Comparison of ENCODE assay signal across 10 cellular contexts in the genomic region with DNA sequence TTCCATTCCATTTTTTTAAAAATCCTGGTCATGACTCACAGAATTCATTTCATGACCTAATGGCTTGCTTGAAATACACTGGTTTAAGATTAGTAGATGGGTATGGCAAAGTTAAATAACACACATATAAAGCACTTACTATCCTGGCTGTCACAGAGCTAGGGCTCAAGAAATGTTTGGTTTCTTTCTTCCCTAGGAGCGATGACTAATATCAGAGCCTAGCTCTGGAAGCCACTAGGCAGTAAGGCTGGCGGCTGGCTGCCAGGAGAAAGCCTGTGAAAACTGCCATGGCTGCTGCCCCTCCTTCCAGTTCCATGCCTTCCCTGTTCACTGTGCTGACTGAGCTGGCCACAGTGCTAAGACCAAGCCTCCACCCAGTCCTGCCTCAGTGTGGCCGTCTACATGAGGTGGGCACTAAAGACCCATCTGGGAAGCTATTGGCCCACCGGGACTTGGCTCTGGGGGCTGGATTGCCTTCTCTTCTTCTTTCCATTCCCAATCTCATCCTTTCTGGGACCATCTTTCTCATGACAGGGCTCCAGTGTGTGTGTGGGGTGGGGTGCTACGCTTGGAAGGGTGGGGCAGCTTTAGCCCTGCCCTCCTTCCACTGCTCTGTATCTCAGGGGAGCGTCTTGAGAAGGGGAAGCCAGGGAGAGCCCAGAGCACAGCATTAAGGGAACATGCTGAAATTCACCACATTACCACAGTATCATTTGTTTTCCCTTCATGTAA. TPM values are rescaled to one million over a fixed set of nuclear protein-coding genes. Genes with fewer than 3 reads are reported as not detected.
DNase-seq lines count a peak whose midpoint lies in the region; TF ChIP-seq lines count a peak whose summit lies in the region.
"Had no signal": no experiment of that assay in that cellular context is flagged by ENCODE, and none has a peak within 500 bp of the region (broad histone marks: within the 10 kb centered on the region; RNA-seq: fewer than 3 reads in every experiment).

No MANE protein-coding gene starts in this region.

- H3K4me1 ChIP-seq in HEK293 (ENCODE audit: control insufficient read depth, insufficient read depth, low read length) = no peaks in the 10 kb centered on the region

- TF ChIP-seq CTCF in HEK293 (tag by site-specific recombination; IDR thresholded peaks at IDR 0.05) (no peak), kidney epithelial cell (IDR thresholded peaks at IDR 0.05; ENCODE audit: insufficient read depth, low read length, poor library complexity, severe bottlenecking) (no peak)

- H3K9me3 ChIP-seq in HEK293 (ENCODE audit: control insufficient read depth, insufficient read depth, low read depth, low read length) = no peaks in the 10 kb centered on the region

- H3K36me3 ChIP-seq in HEK293 (ENCODE audit: control insufficient read depth in 2 of 2, insufficient read depth in 1 of 2, low read length in 2 of 2) (peaks cover 0 to 87% of the 10 kb centered on the region in 2 experiments; a peak in 1 of 3 replicates), kidney epithelial cell (ENCODE audit: control insufficient read depth, insufficient read depth, low read length) (peaks cover 3% of the 10 kb centered on the region)

- no peaks in the 10 kb centered on the region for H3K27me3 ChIP-seq in kidney epithelial cell (ENCODE audit: control insufficient read depth, insufficient read depth, low read length)

- H3K27ac ChIP-seq in HEK293 (ENCODE audit: extremely low read depth, low read depth, low read length) (no peak overlapping the region), caudate nucleus (ENCODE audit: low read depth, low read length) (peak overlapping the region; percentile 81)

- POLR2A ChIA-PET in HEK293 (lab: Yijun Ruan, JAX) = interaction anchor here (1.2 kb wide), 2 partner anchors 12 to 14 kb away, joined by 3 read pairs; no protein-coding TSS in a partner anchor

- H3K4me3 ChIP-seq in HEK293 (ENCODE audit: low read depth, low read length) (no peak overlapping the region), kidney epithelial cell (ENCODE audit: low read depth, low read length) (no peak overlapping the region)

- DNase-seq in caudate nucleus (lab: John Stamatoyannopoulos, UW) (peak in 46 of 61 donors; percentile 8 to 71 (median 28)), kidney epithelial cell (ENCODE audit: low read depth) (peak; percentile 45), stromal cell of bone marrow (ENCODE audit: low read depth) (peak; percentile 95), DMS79 treated with DMSO at 0.1 percent for 48 hours (lab: John Stamatoyannopoulos, UW) (no peak), OCI-M2 (lab: John Stamatoyannopoulos, UW; ENCODE audit: unreplicated experiment) (no peak)
- no peak for DNase-seq in stimulated activated CD8-positive, alpha-beta memory T cell treated with anti-CD3 and anti-CD28 coated beads, Interleukin-4, amount 100 ng/mL, for 48 hours
- no peak for DNase-seq in activated CD4-positive, alpha-beta T cell treated with anti-CD3 and anti-CD28 coated beads, Interleukin-2, amount 50 U/mL, for 1 hour
- DNase-seq: activated CD4-positive, alpha-beta T cell treated with anti-CD3 and anti-CD28 coated beads, Interleukin-2, amount 50 U/mL, for 4 hours; NCI-H510A had no signal

- CTCF ChIA-PET in HEK293 (lab: Yijun Ruan, JAX) = interaction anchor here (0.7 to 2.7 kb wide), 3 partner anchors 18 to 167 kb away, joined by 3 to 11 read pairs (median 4); no protein-coding TSS in a partner anchor

TF ChIP-seq in HEK293, 187 proteins besides CTCF, POLR2A, EP300 and RAD21:
- TF ChIP-seq, protein P1, sequence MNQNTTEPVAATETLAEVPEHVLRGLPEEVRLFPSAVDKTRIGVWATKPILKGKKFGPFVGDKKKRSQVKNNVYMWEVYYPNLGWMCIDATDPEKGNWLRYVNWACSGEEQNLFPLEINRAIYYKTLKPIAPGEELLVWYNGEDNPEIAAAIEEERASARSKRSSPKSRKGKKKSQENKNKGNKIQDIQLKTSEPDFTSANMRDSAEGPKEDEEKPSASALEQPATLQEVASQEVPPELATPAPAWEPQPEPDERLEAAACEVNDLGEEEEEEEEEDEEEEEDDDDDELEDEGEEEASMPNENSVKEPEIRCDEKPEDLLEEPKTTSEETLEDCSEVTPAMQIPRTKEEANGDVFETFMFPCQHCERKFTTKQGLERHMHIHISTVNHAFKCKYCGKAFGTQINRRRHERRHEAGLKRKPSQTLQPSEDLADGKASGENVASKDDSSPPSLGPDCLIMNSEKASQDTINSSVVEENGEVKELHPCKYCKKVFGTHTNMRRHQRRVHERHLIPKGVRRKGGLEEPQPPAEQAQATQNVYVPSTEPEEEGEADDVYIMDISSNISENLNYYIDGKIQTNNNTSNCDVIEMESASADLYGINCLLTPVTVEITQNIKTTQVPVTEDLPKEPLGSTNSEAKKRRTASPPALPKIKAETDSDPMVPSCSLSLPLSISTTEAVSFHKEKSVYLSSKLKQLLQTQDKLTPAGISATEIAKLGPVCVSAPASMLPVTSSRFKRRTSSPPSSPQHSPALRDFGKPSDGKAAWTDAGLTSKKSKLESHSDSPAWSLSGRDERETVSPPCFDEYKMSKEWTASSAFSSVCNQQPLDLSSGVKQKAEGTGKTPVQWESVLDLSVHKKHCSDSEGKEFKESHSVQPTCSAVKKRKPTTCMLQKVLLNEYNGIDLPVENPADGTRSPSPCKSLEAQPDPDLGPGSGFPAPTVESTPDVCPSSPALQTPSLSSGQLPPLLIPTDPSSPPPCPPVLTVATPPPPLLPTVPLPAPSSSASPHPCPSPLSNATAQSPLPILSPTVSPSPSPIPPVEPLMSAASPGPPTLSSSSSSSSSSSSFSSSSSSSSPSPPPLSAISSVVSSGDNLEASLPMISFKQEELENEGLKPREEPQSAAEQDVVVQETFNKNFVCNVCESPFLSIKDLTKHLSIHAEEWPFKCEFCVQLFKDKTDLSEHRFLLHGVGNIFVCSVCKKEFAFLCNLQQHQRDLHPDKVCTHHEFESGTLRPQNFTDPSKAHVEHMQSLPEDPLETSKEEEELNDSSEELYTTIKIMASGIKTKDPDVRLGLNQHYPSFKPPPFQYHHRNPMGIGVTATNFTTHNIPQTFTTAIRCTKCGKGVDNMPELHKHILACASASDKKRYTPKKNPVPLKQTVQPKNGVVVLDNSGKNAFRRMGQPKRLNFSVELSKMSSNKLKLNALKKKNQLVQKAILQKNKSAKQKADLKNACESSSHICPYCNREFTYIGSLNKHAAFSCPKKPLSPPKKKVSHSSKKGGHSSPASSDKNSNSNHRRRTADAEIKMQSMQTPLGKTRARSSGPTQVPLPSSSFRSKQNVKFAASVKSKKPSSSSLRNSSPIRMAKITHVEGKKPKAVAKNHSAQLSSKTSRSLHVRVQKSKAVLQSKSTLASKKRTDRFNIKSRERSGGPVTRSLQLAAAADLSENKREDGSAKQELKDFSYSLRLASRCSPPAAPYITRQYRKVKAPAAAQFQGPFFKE (tag by site-specific recombination; IDR thresholded peaks at IDR 0.05; ENCODE audit: borderline replicate concordance) = no peak
- no peak for TF ChIP-seq ZNF112 (tag by site-specific recombination; IDR thresholded peaks at IDR 0.05)
- TF ChIP-seq KLF8 (tag by site-specific recombination; IDR thresholded peaks at IDR 0.05) = no peak
- TF ChIP-seq, protein P2, sequence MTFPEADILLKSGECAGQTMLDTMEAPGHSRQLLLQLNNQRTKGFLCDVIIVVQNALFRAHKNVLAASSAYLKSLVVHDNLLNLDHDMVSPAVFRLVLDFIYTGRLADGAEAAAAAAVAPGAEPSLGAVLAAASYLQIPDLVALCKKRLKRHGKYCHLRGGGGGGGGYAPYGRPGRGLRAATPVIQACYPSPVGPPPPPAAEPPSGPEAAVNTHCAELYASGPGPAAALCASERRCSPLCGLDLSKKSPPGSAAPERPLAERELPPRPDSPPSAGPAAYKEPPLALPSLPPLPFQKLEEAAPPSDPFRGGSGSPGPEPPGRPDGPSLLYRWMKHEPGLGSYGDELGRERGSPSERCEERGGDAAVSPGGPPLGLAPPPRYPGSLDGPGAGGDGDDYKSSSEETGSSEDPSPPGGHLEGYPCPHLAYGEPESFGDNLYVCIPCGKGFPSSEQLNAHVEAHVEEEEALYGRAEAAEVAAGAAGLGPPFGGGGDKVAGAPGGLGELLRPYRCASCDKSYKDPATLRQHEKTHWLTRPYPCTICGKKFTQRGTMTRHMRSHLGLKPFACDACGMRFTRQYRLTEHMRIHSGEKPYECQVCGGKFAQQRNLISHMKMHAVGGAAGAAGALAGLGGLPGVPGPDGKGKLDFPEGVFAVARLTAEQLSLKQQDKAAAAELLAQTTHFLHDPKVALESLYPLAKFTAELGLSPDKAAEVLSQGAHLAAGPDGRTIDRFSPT (tag by site-specific recombination; IDR thresholded peaks at IDR 0.05) = no peak
- TF ChIP-seq ZSCAN16 (tag by site-specific recombination; IDR thresholded peaks at IDR 0.05) = no peak
- TF ChIP-seq MEIS1 (CRISPR knock-in tag; IDR thresholded peaks at IDR 0.05; ENCODE audit: borderline replicate concordance) = no peak
- no peak for TF ChIP-seq ZNF777 (tag by site-specific recombination; IDR thresholded peaks at IDR 0.05; ENCODE audit: borderline replicate concordance)
- no peak for TF ChIP-seq TRIM28 (IDR thresholded peaks at IDR 0.05; ENCODE audit: borderline replicate concordance, low read length)
- no peak for TF ChIP-seq GLIS2 (tag by site-specific recombination; IDR thresholded peaks at IDR 0.05)
- no peak for TF ChIP-seq ZNF239 (tag by site-specific recombination; IDR thresholded peaks at IDR 0.05)
- TF ChIP-seq, protein P3, sequence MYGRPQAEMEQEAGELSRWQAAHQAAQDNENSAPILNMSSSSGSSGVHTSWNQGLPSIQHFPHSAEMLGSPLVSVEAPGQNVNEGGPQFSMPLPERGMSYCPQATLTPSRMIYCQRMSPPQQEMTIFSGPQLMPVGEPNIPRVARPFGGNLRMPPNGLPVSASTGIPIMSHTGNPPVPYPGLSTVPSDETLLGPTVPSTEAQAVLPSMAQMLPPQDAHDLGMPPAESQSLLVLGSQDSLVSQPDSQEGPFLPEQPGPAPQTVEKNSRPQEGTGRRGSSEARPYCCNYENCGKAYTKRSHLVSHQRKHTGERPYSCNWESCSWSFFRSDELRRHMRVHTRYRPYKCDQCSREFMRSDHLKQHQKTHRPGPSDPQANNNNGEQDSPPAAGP (tag by site-specific recombination; IDR thresholded peaks at IDR 0.05) = 0 out of 2 replicates have a peak, but pooled peaks have one; percentile 17
- TF ChIP-seq KLF1 (tag by site-specific recombination; IDR thresholded peaks at IDR 0.05) = peak; percentile 50; the same call in 1 of the 2 replicates
- no peak for TF ChIP-seq ZNF391 (tag by site-specific recombination; IDR thresholded peaks at IDR 0.05; ENCODE audit: borderline replicate concordance, low read depth)

RNA-seq across cellular contexts. Expression of gene ASCL5, which starts 10.8 kb away (rescaled TPM):
- not detected in 2 replicates for total RNA-seq in kidney epithelial cell

RNA-seq across cellular contexts. Expression of gene TMEM9, which starts 16.5 kb away (rescaled TPM):
- 103 and 120 TPM in 2 replicates for total RNA-seq in kidney epithelial cell

RNA-seq across cellular contexts. Expression of gene CACNA1S, which starts 25.5 kb away (rescaled TPM):
- not detected in 2 replicates for total RNA-seq in kidney epithelial cell

RNA-seq across cellular contexts. Expression of gene IGFN1, which starts 52.9 kb away (rescaled TPM):
- total RNA-seq in kidney epithelial cell = 0.48 and 0.54 TPM in 2 replicates

Comparison
In these comparisons a context has a peak if more than half of its experiments do, and no peak if none do; other contexts are left out.
1. DNase-seq: peak in caudate nucleus (46 of 61), kidney epithelial cell (single experiment) and stromal cell of bone marrow (single experiment); none in stimulated activated CD8-positive, alpha-beta memory T cell treated with anti-CD3 and anti-CD28 coated beads, Interleukin-4, amount 100 ng/mL, for 48 hours (single experiment), DMS79 treated with DMSO at 0.1 percent for 48 hours (single experiment), OCI-M2 (single experiment) and activated CD4-positive, alpha-beta T cell treated with anti-CD3 and anti-CD28 coated beads, Interleukin-2, amount 50 U/mL, for 1 hour (single experiment).